1 cellular context compared by ENCODE assay signal in the genomic region with DNA sequence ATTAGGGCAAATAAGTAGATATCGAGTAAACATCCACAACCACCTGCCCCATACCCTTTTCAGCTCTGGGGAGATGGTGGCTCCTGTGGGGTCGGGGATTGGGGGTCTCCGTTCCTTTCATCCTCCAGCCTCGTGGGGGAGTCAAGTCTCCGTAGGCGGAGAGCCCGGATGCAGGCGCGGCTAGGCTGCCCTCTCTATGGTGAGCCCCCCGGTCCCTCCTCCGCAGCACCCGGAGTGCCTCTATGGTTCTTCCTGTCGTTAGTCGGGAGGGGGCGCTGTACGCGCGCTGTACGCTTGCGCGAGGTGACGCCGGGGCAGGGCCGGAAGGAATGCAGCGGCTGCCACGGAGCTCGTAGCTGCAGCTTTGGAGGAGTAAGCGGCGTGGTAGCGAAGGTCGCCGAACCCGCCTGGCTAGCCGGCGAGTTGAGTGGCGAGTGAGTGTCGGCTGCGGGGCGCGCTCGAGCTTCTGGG.
TF ChIP-seq lines count a peak whose summit lies in the region.

No MANE protein-coding gene starts in this region.

TF ChIP-seq in GM12878, 131 proteins besides CTCF, POLR2A, EP300 and RAD21 (continued from another document):
- TF ChIP-seq E4F1 (IDR thresholded peaks at IDR 0.05; ENCODE audit: borderline replicate concordance, partially characterized antibody) = no peak
- TF ChIP-seq SMARCA5 (IDR thresholded peaks at IDR 0.05) = peak; percentile 72; the same call in 1 of the 2 replicates
- peak; percentile 59; the same call in 1 of the 2 replicates for TF ChIP-seq CBX5 (IDR thresholded peaks at IDR 0.05; ENCODE audit: low read depth)
- TF ChIP-seq MTA3 (IDR thresholded peaks at IDR 0.05; ENCODE audit: borderline replicate concordance, low read length) = no peak
- 0 out of 2 replicates have a peak, but pooled peaks have one; percentile 14 for TF ChIP-seq JUND (IDR thresholded peaks at IDR 0.05; ENCODE audit: low read depth, low read length)
- TF ChIP-seq PAX5 (IDR thresholded peaks at IDR 0.05; ENCODE audit: borderline replicate concordance, low read depth, low read length) = 0 out of 2 replicates have a peak, but pooled peaks have one; percentile 28
- TF ChIP-seq, protein P1, sequence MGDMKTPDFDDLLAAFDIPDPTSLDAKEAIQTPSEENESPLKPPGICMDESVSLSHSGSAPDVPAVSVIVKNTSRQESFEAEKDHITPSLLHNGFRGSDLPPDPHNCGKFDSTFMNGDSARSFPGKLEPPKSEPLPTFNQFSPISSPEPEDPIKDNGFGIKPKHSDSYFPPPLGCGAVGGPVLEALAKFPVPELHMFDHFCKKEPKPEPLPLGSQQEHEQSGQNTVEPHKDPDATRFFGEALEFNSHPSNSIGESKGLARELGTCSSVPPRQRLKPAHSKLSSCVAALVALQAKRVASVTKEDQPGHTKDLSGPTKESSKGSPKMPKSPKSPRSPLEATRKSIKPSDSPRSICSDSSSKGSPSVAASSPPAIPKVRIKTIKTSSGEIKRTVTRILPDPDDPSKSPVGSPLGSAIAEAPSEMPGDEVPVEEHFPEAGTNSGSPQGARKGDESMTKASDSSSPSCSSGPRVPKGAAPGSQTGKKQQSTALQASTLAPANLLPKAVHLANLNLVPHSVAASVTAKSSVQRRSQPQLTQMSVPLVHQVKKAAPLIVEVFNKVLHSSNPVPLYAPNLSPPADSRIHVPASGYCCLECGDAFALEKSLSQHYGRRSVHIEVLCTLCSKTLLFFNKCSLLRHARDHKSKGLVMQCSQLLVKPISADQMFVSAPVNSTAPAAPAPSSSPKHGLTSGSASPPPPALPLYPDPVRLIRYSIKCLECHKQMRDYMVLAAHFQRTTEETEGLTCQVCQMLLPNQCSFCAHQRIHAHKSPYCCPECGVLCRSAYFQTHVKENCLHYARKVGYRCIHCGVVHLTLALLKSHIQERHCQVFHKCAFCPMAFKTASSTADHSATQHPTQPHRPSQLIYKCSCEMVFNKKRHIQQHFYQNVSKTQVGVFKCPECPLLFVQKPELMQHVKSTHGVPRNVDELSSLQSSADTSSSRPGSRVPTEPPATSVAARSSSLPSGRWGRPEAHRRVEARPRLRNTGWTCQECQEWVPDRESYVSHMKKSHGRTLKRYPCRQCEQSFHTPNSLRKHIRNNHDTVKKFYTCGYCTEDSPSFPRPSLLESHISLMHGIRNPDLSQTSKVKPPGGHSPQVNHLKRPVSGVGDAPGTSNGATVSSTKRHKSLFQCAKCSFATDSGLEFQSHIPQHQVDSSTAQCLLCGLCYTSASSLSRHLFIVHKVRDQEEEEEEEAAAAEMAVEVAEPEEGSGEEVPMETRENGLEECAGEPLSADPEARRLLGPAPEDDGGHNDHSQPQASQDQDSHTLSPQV (IDR thresholded peaks at IDR 0.05) = no peak
- TF ChIP-seq ZNF687 (IDR thresholded peaks at IDR 0.05) = no peak
- TF ChIP-seq EZH2 (IDR thresholded peaks at IDR 0.05; ENCODE audit: borderline replicate concordance, control insufficient read depth, low read depth, low read length) = no peak
- peak; percentile 62 for TF ChIP-seq NRF1 (conservative IDR thresholded peaks at IDR 0.05; ENCODE audit: low read depth, low read length)
- peak; percentile 58; the same call in 1 of the 2 replicates for TF ChIP-seq TAF1 (IDR thresholded peaks at IDR 0.05; ENCODE audit: borderline replicate concordance, low read depth, low read length)
- TF ChIP-seq BMI1 (IDR thresholded peaks at IDR 0.05; ENCODE audit: borderline replicate concordance) = no peak
- no peak; the same call in 1 of the 2 replicates for TF ChIP-seq ATF7 (IDR thresholded peaks at IDR 0.05; ENCODE audit: low read depth)
- TF ChIP-seq CREM (IDR thresholded peaks at IDR 0.05; ENCODE audit: low read depth) = peak; percentile 67
- TF ChIP-seq SREBF2 (IDR thresholded peaks at IDR 0.05; ENCODE audit: low read length) = no peak
- TF ChIP-seq MYB (IDR thresholded peaks at IDR 0.05; ENCODE audit: borderline replicate concordance, low read depth, low read length) = no peak
- TF ChIP-seq PML (IDR thresholded peaks at IDR 0.05; ENCODE audit: low read length) = no peak
- no peak for TF ChIP-seq MXI1 (IDR thresholded peaks at IDR 0.05; ENCODE audit: low read depth, low read length)
- no peak for TF ChIP-seq ZBTB11 (CRISPR knock-in tag; IDR thresholded peaks at IDR 0.05)
- TF ChIP-seq, protein P2, sequence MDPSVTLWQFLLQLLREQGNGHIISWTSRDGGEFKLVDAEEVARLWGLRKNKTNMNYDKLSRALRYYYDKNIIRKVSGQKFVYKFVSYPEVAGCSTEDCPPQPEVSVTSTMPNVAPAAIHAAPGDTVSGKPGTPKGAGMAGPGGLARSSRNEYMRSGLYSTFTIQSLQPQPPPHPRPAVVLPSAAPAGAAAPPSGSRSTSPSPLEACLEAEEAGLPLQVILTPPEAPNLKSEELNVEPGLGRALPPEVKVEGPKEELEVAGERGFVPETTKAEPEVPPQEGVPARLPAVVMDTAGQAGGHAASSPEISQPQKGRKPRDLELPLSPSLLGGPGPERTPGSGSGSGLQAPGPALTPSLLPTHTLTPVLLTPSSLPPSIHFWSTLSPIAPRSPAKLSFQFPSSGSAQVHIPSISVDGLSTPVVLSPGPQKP (IDR thresholded peaks at IDR 0.05; ENCODE audit: low read depth, low read length) = peak; percentile 63; the same call in 1 of the 2 replicates
- no peak for TF ChIP-seq USF2 (IDR thresholded peaks at IDR 0.05; ENCODE audit: borderline replicate concordance, low read depth, low read length)
- no peak for TF ChIP-seq MEF2A (IDR thresholded peaks at IDR 0.05; ENCODE audit: insufficient read depth, low read depth, low read length)
- no peak for TF ChIP-seq FOXK2 (IDR thresholded peaks at IDR 0.05)
TF ChIP-seq in GM12878: peak in this region for 24.
